1 cellular context compared by ENCODE assay signal in the genomic region with DNA sequence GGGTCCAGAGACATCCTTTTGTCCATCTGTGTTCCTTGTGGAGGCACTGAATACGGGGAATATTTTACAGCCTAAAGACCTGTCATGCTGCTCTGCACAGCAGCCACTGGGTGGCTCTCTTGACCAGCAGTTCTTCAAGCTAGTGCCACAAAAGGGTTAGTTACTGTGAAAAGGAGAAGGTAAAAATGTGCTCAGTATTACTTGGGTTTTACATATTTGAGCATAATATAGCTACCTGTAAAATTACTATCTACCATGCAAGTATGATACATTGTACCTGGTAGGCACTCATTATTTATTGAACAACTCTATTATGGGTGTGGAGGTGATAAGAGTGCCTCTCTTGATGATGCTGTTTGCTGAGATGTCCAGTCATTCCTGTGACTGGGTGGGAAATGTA.
TF ChIP-seq lines count a peak whose summit lies in the region.

No MANE protein-coding gene starts in this region.

TF ChIP-seq in HepG2, 621 proteins besides CTCF, POLR2A, EP300 and RAD21 (continued from another document and continues in another):
- TF ChIP-seq, protein P1, sequence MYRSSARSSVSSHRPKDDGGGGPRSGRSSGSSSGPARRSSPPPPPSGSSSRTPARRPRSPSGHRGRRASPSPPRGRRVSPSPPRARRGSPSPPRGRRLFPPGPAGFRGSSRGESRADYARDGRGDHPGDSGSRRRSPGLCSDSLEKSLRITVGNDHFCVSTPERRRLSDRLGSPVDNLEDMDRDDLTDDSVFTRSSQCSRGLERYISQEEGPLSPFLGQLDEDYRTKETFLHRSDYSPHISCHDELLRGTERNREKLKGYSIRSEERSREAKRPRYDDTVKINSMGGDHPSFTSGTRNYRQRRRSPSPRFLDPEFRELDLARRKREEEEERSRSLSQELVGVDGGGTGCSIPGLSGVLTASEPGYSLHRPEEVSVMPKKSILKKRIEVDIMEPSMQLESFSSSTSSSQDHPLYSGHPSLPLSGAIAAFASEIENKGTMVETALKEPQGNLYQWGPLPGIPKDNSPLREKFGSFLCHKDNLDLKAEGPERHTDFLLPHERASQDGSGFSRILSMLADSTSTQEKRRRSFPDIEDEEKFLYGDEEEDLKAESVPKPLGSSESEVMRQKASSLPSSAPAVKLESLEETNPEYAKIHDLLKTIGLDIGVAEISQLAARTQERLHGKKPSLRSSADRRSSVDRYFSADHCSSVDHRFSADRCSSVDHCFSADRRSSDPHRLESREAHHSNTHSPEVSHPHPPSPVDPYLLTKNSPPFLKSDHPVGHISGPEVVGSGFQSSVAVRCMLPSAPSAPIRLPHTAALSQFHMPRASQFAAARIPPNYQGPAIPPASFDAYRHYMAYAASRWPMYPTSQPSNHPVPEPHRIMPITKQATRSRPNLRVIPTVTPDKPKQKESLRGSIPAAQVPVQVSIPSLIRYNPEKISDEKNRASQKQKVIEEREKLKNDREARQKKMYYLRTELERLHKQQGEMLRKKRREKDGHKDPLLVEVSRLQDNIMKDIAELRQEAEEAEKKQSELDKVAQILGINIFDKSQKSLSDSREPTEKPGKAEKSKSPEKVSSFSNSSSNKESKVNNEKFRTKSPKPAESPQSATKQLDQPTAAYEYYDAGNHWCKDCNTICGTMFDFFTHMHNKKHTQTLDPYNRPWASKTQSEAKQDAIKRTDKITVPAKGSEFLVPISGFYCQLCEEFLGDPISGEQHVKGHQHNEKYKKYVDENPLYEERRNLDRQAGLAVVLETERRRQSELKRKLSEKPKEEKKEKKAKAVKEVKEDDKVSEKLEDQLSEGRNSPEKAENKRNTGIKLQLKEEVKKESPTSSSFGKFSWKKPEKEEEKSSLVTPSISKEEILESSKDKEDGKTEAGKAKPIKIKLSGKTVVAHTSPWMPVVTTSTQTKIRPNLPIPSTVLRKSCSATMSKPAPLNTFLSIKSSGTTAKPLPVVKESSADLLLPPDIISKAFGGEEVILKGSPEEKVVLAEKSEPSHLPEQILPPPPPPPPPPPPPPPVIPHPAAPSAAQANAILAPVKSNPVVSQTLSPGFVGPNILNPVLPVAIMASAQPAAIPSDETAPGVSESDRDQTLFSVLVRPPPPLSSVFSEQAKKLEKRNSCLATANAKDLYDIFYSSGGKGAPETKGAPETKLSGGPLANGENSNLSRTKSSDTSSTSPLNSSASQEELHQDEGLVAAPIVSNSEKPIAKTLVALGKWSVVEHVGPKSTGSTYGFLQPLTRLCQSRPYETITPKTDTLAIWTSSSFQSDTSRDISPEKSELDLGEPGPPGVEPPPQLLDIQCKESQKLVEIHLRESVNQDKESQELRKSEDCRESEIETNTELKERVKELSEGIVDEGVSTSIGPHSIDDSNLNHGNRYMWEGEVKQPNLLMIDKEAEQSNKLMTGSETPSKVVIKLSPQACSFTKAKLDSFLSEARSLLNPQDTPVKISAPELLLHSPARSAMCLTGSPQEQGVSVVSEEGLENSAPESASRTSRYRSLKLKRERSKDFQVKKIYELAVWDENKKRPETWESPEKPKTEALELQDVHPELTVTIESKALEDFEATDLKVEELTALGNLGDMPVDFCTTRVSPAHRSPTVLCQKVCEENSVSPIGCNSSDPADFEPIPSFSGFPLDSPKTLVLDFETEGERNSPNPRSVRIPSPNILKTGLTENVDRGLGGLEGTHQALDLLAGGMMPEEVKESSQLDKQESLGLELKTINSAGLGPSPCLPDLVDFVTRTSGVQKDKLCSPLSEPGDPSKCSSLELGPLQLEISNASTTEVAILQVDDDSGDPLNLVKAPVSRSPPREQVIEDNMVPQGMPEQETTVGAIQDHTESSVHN (CRISPR knock-in tag; IDR thresholded peaks at IDR 0.05) = no peak
- TF ChIP-seq, protein P2, sequence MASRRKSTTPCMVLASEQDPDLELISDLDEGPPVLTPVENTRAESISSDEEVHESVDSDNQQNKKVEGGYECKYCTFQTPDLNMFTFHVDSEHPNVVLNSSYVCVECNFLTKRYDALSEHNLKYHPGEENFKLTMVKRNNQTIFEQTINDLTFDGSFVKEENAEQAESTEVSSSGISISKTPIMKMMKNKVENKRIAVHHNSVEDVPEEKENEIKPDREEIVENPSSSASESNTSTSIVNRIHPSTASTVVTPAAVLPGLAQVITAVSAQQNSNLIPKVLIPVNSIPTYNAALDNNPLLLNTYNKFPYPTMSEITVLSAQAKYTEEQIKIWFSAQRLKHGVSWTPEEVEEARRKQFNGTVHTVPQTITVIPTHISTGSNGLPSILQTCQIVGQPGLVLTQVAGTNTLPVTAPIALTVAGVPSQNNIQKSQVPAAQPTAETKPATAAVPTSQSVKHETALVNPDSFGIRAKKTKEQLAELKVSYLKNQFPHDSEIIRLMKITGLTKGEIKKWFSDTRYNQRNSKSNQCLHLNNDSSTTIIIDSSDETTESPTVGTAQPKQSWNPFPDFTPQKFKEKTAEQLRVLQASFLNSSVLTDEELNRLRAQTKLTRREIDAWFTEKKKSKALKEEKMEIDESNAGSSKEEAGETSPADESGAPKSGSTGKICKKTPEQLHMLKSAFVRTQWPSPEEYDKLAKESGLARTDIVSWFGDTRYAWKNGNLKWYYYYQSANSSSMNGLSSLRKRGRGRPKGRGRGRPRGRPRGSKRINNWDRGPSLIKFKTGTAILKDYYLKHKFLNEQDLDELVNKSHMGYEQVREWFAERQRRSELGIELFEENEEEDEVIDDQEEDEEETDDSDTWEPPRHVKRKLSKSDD (CRISPR knock-in tag; IDR thresholded peaks at IDR 0.05; ENCODE audit: low read depth) = no peak
- TF ChIP-seq ZNF556 (CRISPR knock-in tag; IDR thresholded peaks at IDR 0.05; ENCODE audit: borderline replicate concordance) = no peak
- no peak for TF ChIP-seq HNRNPLL (IDR thresholded peaks at IDR 0.05; ENCODE audit: low read depth, low read length, poor library complexity, severe bottlenecking)
- TF ChIP-seq ZNF180 (CRISPR knock-in tag; IDR thresholded peaks at IDR 0.05; ENCODE audit: borderline replicate concordance, low read depth) = no peak
- no peak for TF ChIP-seq ZNF549 (CRISPR knock-in tag; IDR thresholded peaks at IDR 0.05)
- TF ChIP-seq KDM2A (CRISPR knock-in tag; IDR thresholded peaks at IDR 0.05; ENCODE audit: borderline replicate concordance, low read depth) = peak; percentile 52; the same call in 1 of the 2 replicates
- TF ChIP-seq ZNF790 (CRISPR knock-in tag; IDR thresholded peaks at IDR 0.05; ENCODE audit: borderline replicate concordance) = no peak
- TF ChIP-seq, protein P3, sequence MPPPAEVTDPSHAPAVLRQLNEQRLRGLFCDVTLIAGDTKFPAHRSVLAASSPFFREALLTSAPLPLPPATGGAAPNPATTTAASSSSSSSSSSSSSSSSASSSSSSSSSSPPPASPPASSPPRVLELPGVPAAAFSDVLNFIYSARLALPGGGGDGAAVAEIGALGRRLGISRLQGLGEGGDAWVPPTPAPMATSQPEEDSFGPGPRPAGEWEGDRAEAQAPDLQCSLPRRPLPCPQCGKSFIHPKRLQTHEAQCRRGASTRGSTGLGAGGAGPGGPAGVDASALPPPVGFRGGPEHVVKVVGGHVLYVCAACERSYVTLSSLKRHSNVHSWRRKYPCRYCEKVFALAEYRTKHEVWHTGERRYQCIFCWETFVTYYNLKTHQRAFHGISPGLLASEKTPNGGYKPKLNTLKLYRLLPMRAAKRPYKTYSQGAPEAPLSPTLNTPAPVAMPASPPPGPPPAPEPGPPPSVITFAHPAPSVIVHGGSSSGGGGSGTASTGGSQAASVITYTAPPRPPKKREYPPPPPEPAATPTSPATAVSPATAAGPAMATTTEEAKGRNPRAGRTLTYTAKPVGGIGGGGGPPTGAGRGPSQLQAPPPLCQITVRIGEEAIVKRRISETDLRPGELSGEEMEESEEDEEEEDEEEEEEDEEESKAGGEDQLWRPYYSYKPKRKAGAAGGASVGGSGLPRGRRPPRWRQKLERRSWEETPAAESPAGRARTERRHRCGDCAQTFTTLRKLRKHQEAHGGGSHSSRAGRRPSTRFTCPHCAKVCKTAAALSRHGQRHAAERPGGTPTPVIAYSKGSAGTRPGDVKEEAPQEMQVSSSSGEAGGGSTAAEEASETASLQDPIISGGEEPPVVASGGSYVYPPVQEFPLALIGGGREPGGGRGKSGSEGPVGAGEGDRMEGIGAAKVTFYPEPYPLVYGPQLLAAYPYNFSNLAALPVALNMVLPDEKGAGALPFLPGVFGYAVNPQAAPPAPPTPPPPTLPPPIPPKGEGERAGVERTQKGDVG (CRISPR knock-in tag; IDR thresholded peaks at IDR 0.05; ENCODE audit: borderline replicate concordance) = no peak
- TF ChIP-seq ZNF121 (CRISPR knock-in tag; IDR thresholded peaks at IDR 0.05) = no peak
- TF ChIP-seq, protein P4, sequence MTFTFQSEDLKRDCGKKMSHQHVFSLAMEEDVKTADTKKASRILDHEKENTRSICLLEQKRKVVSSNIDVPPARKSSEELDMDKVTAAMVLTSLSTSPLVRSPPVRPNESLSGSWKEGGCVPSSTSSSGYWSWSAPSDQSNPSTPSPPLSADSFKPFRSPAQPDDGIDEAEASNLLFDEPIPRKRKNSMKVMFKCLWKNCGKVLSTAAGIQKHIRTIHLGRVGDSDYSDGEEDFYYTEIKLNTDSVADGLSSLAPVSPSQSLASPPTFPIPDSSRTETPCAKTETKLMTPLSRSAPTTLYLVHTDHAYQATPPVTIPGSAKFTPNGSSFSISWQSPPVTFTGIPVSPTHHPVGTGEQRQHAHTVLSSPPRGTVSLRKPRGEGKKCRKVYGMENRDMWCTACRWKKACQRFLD (CRISPR knock-in tag; IDR thresholded peaks at IDR 0.05; ENCODE audit: borderline replicate concordance) = no peak
- no peak for TF ChIP-seq ZNF333 (CRISPR knock-in tag; IDR thresholded peaks at IDR 0.05; ENCODE audit: borderline replicate concordance)
- TF ChIP-seq ZNF841 (CRISPR knock-in tag; IDR thresholded peaks at IDR 0.05; ENCODE audit: borderline replicate concordance) = no peak
- no peak for TF ChIP-seq BORCS8-MEF2B (CRISPR knock-in tag; IDR thresholded peaks at IDR 0.05)
- TF ChIP-seq, protein P5, sequence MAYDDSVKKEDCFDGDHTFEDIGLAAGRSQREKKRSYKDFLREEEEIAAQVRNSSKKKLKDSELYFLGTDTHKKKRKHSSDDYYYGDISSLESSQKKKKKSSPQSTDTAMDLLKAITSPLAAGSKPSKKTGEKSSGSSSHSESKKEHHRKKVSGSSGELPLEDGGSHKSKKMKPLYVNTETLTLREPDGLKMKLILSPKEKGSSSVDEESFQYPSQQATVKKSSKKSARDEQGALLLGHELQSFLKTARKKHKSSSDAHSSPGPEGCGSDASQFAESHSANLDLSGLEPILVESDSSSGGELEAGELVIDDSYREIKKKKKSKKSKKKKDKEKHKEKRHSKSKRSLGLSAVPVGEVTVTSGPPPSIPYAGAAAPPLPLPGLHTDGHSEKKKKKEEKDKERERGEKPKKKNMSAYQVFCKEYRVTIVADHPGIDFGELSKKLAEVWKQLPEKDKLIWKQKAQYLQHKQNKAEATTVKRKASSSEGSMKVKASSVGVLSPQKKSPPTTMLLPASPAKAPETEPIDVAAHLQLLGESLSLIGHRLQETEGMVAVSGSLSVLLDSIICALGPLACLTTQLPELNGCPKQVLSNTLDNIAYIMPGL (CRISPR knock-in tag; IDR thresholded peaks at IDR 0.05; ENCODE audit: borderline replicate concordance in 1 of 2, low read depth in 1 of 2) = peak; percentile 33 to 80; a peak in 1 of 4 replicates
- TF ChIP-seq NFE2L1 (CRISPR knock-in tag; IDR thresholded peaks at IDR 0.05; ENCODE audit: borderline replicate concordance) = no peak
- no peak for TF ChIP-seq ZFAT (CRISPR knock-in tag; conservative IDR thresholded peaks at IDR 0.05)
- no peak for TF ChIP-seq AHR (CRISPR knock-in tag; IDR thresholded peaks at IDR 0.05)
- no peak for TF ChIP-seq LCORL (IDR thresholded peaks at IDR 0.05)
- peak; percentile 66 for TF ChIP-seq LCORL (CRISPR knock-in tag; IDR thresholded peaks at IDR 0.05)
- 0 out of 2 replicates have a peak, but pooled peaks have one; percentile 82 for TF ChIP-seq ZNF124 (CRISPR knock-in tag; IDR thresholded peaks at IDR 0.05)
- no peak for TF ChIP-seq ZNF17 (CRISPR knock-in tag; IDR thresholded peaks at IDR 0.05)
- TF ChIP-seq PCBP2 (optimal IDR thresholded peaks at IDR 0.05; ENCODE audit: low read depth, low read length, poor library complexity, severe bottlenecking) = no peak
- no peak for TF ChIP-seq RNF2 (conservative IDR thresholded peaks at IDR 0.05; ENCODE audit: low read depth)
- no peak for TF ChIP-seq HDAC6 (IDR thresholded peaks at IDR 0.05; ENCODE audit: low read depth, low read length)
- TF ChIP-seq, protein P6, sequence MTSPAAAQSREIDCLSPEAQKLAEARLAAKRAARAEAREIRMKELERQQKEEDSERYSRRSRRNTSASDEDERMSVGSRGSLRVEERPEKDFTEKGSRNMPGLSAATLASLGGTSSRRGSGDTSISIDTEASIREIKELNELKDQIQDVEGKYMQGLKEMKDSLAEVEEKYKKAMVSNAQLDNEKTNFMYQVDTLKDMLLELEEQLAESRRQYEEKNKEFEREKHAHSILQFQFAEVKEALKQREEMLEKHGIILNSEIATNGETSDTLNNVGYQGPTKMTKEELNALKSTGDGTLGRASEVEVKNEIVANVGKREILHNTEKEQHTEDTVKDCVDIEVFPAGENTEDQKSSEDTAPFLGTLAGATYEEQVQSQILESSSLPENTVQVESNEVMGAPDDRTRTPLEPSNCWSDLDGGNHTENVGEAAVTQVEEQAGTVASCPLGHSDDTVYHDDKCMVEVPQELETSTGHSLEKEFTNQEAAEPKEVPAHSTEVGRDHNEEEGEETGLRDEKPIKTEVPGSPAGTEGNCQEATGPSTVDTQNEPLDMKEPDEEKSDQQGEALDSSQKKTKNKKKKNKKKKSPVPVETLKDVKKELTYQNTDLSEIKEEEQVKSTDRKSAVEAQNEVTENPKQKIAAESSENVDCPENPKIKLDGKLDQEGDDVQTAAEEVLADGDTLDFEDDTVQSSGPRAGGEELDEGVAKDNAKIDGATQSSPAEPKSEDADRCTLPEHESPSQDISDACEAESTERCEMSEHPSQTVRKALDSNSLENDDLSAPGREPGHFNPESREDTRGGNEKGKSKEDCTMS (CRISPR knock-in tag; conservative IDR thresholded peaks at IDR 0.05) = no peak
- TF ChIP-seq POGZ (CRISPR knock-in tag; IDR thresholded peaks at IDR 0.05) = 0 out of 2 replicates have a peak, but pooled peaks have one; percentile 10
- TF ChIP-seq ZBTB7A (CRISPR knock-in tag; IDR thresholded peaks at IDR 0.05) = no peak
- TF ChIP-seq, protein P7, sequence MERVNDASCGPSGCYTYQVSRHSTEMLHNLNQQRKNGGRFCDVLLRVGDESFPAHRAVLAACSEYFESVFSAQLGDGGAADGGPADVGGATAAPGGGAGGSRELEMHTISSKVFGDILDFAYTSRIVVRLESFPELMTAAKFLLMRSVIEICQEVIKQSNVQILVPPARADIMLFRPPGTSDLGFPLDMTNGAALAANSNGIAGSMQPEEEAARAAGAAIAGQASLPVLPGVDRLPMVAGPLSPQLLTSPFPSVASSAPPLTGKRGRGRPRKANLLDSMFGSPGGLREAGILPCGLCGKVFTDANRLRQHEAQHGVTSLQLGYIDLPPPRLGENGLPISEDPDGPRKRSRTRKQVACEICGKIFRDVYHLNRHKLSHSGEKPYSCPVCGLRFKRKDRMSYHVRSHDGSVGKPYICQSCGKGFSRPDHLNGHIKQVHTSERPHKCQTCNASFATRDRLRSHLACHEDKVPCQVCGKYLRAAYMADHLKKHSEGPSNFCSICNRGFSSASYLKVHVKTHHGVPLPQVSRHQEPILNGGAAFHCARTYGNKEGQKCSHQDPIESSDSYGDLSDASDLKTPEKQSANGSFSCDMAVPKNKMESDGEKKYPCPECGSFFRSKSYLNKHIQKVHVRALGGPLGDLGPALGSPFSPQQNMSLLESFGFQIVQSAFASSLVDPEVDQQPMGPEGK (CRISPR knock-in tag; IDR thresholded peaks at IDR 0.05) = 0 out of 2 replicates have a peak, but pooled peaks have one; percentile 31
- no peak for TF ChIP-seq CEBPG (CRISPR knock-in tag; IDR thresholded peaks at IDR 0.05)
